ENCODE assay signal across 10 cellular contexts in genomic region chr12:8282180-8282579, GRCh38. TPM values are rescaled to one million over a fixed set of nuclear protein-coding genes. Genes with fewer than 3 reads are reported as not detected.
A peak's percentile ranks its signal among the peaks of the same experiment; 100 is the strongest.
DNase-seq lines count a peak whose midpoint lies in the region; TF ChIP-seq lines count a peak whose summit lies in the region.
"Not testable (repeated sequence)": the region's sequence is repeated elsewhere in the genome, so short reads cannot be mapped to it uniquely, and the experiment has no call there.
"Had no signal": no experiment of that assay in that cellular context is flagged by ENCODE, and none has a peak within 500 bp of the region (broad histone marks: within the 10 kb centered on the region; RNA-seq: fewer than 3 reads in every experiment).

No MANE protein-coding gene starts in this region.

- not testable (repeated sequence) for H3K79me1 ChIP-seq in mesenchymal stem cell (replicated peaks; ENCODE audit: low read length, poor library complexity, severe bottlenecking)

- H2BK120ac ChIP-seq in mesenchymal stem cell (ENCODE audit: low read depth, low read length) = not testable (repeated sequence)

- WGBS in endodermal cell (ENCODE audit: insufficient coverage in 1 of 2, insufficient read length in 1 of 2), 2 experiments = 76 to 79% methylated on average over 3 to 7 of the region's 11 CpGs
- WGBS in mesenchymal stem cell = 3% methylated on average over 6 of the region's 11 CpGs

- not testable (repeated sequence) for H3K9ac ChIP-seq in endodermal cell (ENCODE audit: extremely low read depth, low read length, poor library complexity, severe bottlenecking); mesenchymal stem cell (ENCODE audit: low read length)

- not testable (repeated sequence) for H4K8ac ChIP-seq in mesenchymal stem cell (ENCODE audit: low read length)

- H3K4me2 ChIP-seq in mesenchymal stem cell (ENCODE audit: low read length, poor library complexity, severe bottlenecking) = not testable (repeated sequence)

- H3K4me3 Mint-ChIP-seq in endodermal cell = not testable (repeated sequence)

- H2AK5ac ChIP-seq in mesenchymal stem cell (ENCODE audit: low read length, severe bottlenecking) = not testable (repeated sequence)

- not testable (repeated sequence) for H3K4me3 ChIP-seq in endodermal cell (ENCODE audit: low read length); fibroblast of the aortic adventitia (ENCODE audit: low read depth, low read length); mesenchymal stem cell (ENCODE audit: insufficient read depth in 1 of 2, low read depth in 1 of 2, low read length in 2 of 2); skeletal muscle cell (ENCODE audit: low read depth, low read length)

- H3K18ac ChIP-seq in mesenchymal stem cell (ENCODE audit: low read depth in 1 of 2, low read length in 2 of 2) = not testable (repeated sequence)

- H3K27me3 Mint-ChIP-seq in endodermal cell (ENCODE audit: insufficient read depth) = not testable (repeated sequence)

- H3K4me1 ChIP-seq in endodermal cell (ENCODE audit: control insufficient read depth, insufficient read depth, low read length); mesenchymal stem cell (ENCODE audit: control insufficient read depth, insufficient read depth, low read depth, low read length): not testable (repeated sequence)

- H3K4me1 Mint-ChIP-seq in endodermal cell = peaks cover 33% of the 10 kb centered on the region

- not testable (repeated sequence) for H3K27me3 ChIP-seq in endodermal cell (ENCODE audit: control insufficient read depth, insufficient read depth, low read length, poor library complexity, severe bottlenecking); mesenchymal stem cell (ENCODE audit: control insufficient read depth in 1 of 2, insufficient read depth in 1 of 2, low read length in 2 of 2)

- not testable (repeated sequence) for H3K36me3 ChIP-seq in endodermal cell (ENCODE audit: control insufficient read depth, insufficient read depth, low read length); mesenchymal stem cell (ENCODE audit: control insufficient read depth in 1 of 2, insufficient read depth in 2 of 2, low read depth in 1 of 2, low read length in 2 of 2)

- H3K27ac Mint-ChIP-seq in endodermal cell = not testable (repeated sequence)

- DNase-seq in ELF-1 (ENCODE audit: low read depth, low spot score) (peak; percentile 11), LHCN-M2 (ENCODE audit: low read depth) (peak; percentile 2), astrocyte of the hippocampus (ENCODE audit: low read depth, low spot score) (peak; percentile 54), fibroblast of the aortic adventitia (ENCODE audit: low read depth) (peak; percentile 18), mesenchymal stem cell (peak; percentile 70), skeletal muscle cell (ENCODE audit: low read depth) (peak; percentile 21)
- not testable (repeated sequence) for DNase-seq in endodermal cell

- not testable (repeated sequence) for H3K9me3 Mint-ChIP-seq in endodermal cell

- not testable (repeated sequence) for H3K36me3 Mint-ChIP-seq in endodermal cell (ENCODE audit: low read depth)

- not testable (repeated sequence) for H2BK12ac ChIP-seq in mesenchymal stem cell (ENCODE audit: low read length in 2 of 2)

- H3K23ac ChIP-seq in mesenchymal stem cell (ENCODE audit: low read length in 2 of 2) = not testable (repeated sequence)

- H2BK5ac ChIP-seq in mesenchymal stem cell (ENCODE audit: low read depth, low read length, poor library complexity, severe bottlenecking) = not testable (repeated sequence)

- not testable (repeated sequence) for H3K4ac ChIP-seq in mesenchymal stem cell (ENCODE audit: low read depth in 1 of 2, low read length in 2 of 2)

- H3K27ac ChIP-seq in endodermal cell (ENCODE audit: low read depth, low read length); mesenchymal stem cell (ENCODE audit: low read length, poor library complexity, severe bottlenecking): not testable (repeated sequence)

- H2BK15ac ChIP-seq in mesenchymal stem cell (ENCODE audit: low read depth, poor library complexity, severe bottlenecking) = not testable (repeated sequence)

- peak; percentile 23 for TF ChIP-seq CTCF in endodermal cell (conservative IDR thresholded peaks at IDR 0.05)
- TF ChIP-seq CTCF in fibroblast of the aortic adventitia (IDR thresholded peaks at IDR 0.05; ENCODE audit: insufficient read depth, low read length) = not testable (repeated sequence)

- not testable (repeated sequence) for H3K14ac ChIP-seq in mesenchymal stem cell (ENCODE audit: low read length in 2 of 2)

- not testable (repeated sequence) for H2AFZ ChIP-seq in mesenchymal stem cell (ENCODE audit: low read depth, low read length)

- not testable (repeated sequence) for H3K9me3 ChIP-seq in endodermal cell (ENCODE audit: control insufficient read depth, low read length); mesenchymal stem cell (ENCODE audit: control insufficient read depth, low read length)

- not testable (repeated sequence) for H4K91ac ChIP-seq in mesenchymal stem cell (ENCODE audit: low read length)

RNA-seq across cellular contexts. Expression of gene FAM90A1, which starts 54.8 kb away (rescaled TPM):
- total RNA-seq in LHCN-M2 (2014; rRNA removed) (not detected in 2 replicates), endodermal cell (under 1 TPM in 1 of 2 donors, not detected in 1; 0.40 TPM), fibroblast of the aortic adventitia (ENCODE audit: low replicate concordance) (not detected in 2 replicates)
- polyA plus RNA-seq in LHCN-M2 (2012) = not detected
- polyA plus RNA-seq in endodermal cell (2013, experiment 1 of 2) = not detected
- polyA plus RNA-seq in endodermal cell (2013, experiment 2 of 2) = not detected
- polyA plus RNA-seq in mesenchymal stem cell (2013, experiment 1 of 2) = not detected
- not detected for polyA plus RNA-seq in mesenchymal stem cell (2013, experiment 2 of 2)
- total RNA-seq: A673, HT-29 had no signal
- polyA plus RNA-seq: GM23338 had no signal
